ENCODE assay signal across 2 cellular contexts in the genomic region with DNA sequence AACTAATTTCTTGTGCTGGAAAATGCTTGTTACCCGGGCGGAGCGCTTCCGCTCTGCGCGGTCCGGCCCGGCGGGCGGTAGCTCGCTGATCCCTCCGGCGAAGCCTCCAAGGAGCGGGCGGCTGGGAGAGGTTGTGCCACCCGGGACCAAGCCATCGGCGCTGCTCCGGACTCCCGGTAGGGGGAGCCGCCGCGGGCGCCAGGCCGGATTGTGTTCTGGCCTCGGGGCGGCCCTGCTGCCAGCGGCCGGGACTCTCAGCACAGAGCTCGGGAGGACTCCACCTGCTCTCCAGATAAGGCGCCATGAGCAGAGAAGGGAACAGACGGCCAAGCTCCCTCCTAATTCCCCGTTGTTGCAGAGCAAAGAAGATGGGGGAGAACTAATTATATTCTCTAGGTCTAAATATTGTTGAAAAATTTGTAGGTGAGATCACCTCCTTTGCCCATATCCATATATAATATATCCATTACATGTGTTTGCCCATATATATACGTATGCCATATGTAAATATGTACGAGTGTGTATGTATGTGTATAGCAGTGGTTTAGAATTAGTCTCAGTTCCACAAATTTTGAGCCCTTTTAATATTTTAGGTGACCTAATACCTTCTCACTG.
A peak's percentile ranks its signal among the peaks of the same experiment; 100 is the strongest.
TF ChIP-seq lines count a peak whose summit lies in the region.

No MANE protein-coding gene starts in this region.

TF ChIP-seq in IMR-90, 13 proteins besides CTCF, POLR2A, EP300 and RAD21:
- TF ChIP-seq BHLHE40 (IDR thresholded peaks at IDR 0.05; ENCODE audit: low read depth, low read length): no peak
- peak; percentile 34; the same call in 1 of the 2 replicates for TF ChIP-seq SMC3 (IDR thresholded peaks at IDR 0.05; ENCODE audit: low read depth, low read length)
- no peak for TF ChIP-seq USF2 (IDR thresholded peaks at IDR 0.05; ENCODE audit: low read depth, low read length)

TF ChIP-seq in SK-N-SH, 30 proteins besides CTCF, POLR2A, EP300 and RAD21:
- TF ChIP-seq FOXM1 (IDR thresholded peaks at IDR 0.05; ENCODE audit: low read depth) (no peak), SMC3 (IDR thresholded peaks at IDR 0.05; ENCODE audit: low read depth, low read length) (peak; percentile 29), JUND (IDR thresholded peaks at IDR 0.05) (no peak)
- TF ChIP-seq, protein P1, sequence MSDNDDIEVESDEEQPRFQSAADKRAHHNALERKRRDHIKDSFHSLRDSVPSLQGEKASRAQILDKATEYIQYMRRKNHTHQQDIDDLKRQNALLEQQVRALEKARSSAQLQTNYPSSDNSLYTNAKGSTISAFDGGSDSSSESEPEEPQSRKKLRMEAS (IDR thresholded peaks at IDR 0.05; ENCODE audit: low read depth): 0 out of 2 replicates have a peak, but pooled peaks have one; percentile 19
